ENCODE assay signal across 1 cellular context in the genomic region with DNA sequence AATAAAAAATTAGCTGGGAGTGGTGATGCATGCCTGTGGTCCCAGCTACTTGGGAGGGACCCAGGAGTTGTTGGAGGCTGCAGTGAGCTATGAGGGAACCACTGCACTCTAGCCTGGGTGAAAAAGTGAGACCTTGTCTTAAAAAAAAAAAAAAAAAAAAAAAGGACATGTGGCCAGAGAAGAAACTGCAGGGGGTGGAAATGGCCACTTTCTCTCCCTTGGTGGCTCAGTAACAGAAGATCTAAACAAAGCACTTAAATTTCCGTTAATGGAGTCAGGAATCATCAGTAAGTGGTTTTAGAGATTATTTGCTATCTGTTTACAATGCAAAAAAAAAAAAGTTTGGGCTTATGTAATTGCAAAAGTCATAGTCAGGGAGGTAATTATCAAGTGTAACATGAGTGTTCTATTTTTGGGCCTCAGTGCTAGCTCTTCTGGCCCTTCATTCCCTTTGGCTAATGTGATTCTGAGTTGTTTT.
TF ChIP-seq lines count a peak whose summit lies in the region.

No MANE protein-coding gene starts in this region.

TF ChIP-seq in GM12878, 131 proteins besides CTCF, POLR2A, EP300 and RAD21:
- TF ChIP-seq NBN (IDR thresholded peaks at IDR 0.05): no peak
- TF ChIP-seq STAT3 (IDR thresholded peaks at IDR 0.05; ENCODE audit: low read depth, low read length): no peak
- no peak for TF ChIP-seq CHD1 (IDR thresholded peaks at IDR 0.05; ENCODE audit: low read depth, low read length)
TF ChIP-seq in GM12878: peak in this region for 0.
